In the genomic region with DNA sequence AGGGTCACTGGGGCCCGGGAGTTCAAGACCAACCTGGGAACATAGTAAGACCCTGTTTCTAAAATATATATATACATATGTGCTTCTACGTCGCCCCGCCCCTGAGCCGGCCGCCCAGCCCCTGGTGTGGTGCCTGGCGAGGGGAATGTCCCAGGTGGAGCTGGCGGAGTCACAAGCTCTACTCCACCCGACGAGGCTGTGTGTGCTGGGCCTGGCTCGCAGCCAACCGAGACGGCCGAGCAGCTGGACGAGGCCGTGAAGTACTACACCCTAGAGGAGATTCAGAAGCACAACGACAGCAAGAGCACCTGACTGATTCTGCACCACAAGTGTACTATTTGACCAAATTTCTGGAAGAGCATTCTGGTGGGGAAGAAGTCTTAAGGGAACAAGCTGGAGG, we compare ENCODE assay signal across 10 cellular contexts. TPM values are rescaled to one million over a fixed set of nuclear protein-coding genes. Genes with fewer than 3 reads are reported as not detected.
DNase-seq lines count a peak whose midpoint lies in the region; ATAC-seq and TF ChIP-seq lines count a peak whose summit lies in the region.
"Had no signal": no experiment of that assay in that cellular context is flagged by ENCODE, and none has a peak within 500 bp of the region (broad histone marks: within the 10 kb centered on the region; RNA-seq: fewer than 3 reads in every experiment).

No MANE protein-coding gene starts in this region.

- no peak overlapping the region for H3K4me2 ChIP-seq in hepatocyte

- H3K27me3 ChIP-seq in hepatocyte: no peaks in the 10 kb centered on the region
- no peaks in the 10 kb centered on the region for H3K27me3 ChIP-seq in CD4-positive, alpha-beta memory T cell (ENCODE audit: insufficient read depth, low read length)

- H3K27ac ChIP-seq in 22Rv1 (peak overlapping the region; percentile 93), hepatocyte (no peak overlapping the region)
- H3K27ac ChIP-seq in CD4-positive, alpha-beta memory T cell (ENCODE audit: low read depth, low read length): no peak overlapping the region

- H3K4me1 ChIP-seq in hepatocyte (ENCODE audit: insufficient read depth): no peaks in the 10 kb centered on the region
- H3K4me1 ChIP-seq in CD4-positive, alpha-beta memory T cell (ENCODE audit: insufficient read depth, low read length): no peaks in the 10 kb centered on the region

- H3K4me3 Mint-ChIP-seq in CD4-positive, alpha-beta memory T cell: no peak overlapping the region
- no peak overlapping the region for H3K4me3 Mint-ChIP-seq in stimulated activated naive CD8-positive, alpha-beta T cell treated with anti-CD3 and anti-CD28 coated beads, Interleukin-15, amount 100 ng/mL, for 72 hours

- peaks cover 0 to 2% of the 10 kb centered on the region in 2 donors for H3K27me3 Mint-ChIP-seq in CD4-positive, alpha-beta memory T cell
- no peaks in the 10 kb centered on the region for H3K27me3 Mint-ChIP-seq in stimulated activated naive CD8-positive, alpha-beta T cell treated with anti-CD3 and anti-CD28 coated beads, Interleukin-15, amount 100 ng/mL, for 72 hours

- 55% methylated on average over 13 of the region's 17 CpGs for WGBS in hepatocyte (ENCODE audit: low lambda C conversion rate, missing lambda C conversion rate)

- H2AFZ ChIP-seq in hepatocyte: no peak overlapping the region

- H3K36me3 Mint-ChIP-seq in CD4-positive, alpha-beta memory T cell: no peaks in the 10 kb centered on the region

- POLR2A ChIA-PET in CD4-positive, alpha-beta memory T cell (lab: Charles Lee; ENCODE audit: partially characterized antibody): no interaction called here

- H3K27ac Mint-ChIP-seq in CD4-positive, alpha-beta memory T cell: peak overlapping the region in 1 of 7 donors; percentile 48
- H3K27ac Mint-ChIP-seq in stimulated activated naive CD8-positive, alpha-beta T cell treated with anti-CD3 and anti-CD28 coated beads, Interleukin-15, amount 100 ng/mL, for 72 hours: no peak overlapping the region

- intact Hi-C loops in CD4-positive, alpha-beta memory T cell (cut with micrococcal nuclease): loop anchor here (10.0 kb wide), 1 partner anchor 303 kb away; no protein-coding TSS in a partner anchor

- H3K79me2 ChIP-seq in hepatocyte: no peaks in the 10 kb centered on the region

- DNase-seq in NCI-H1417 treated with DMSO at 0.1 percent for 48 hours (lab: John Stamatoyannopoulos, UW) (peak; percentile 49), SK-N-DZ (ENCODE audit: low spot score) (peak; percentile 28), hepatocyte (ENCODE audit: low spot score) (peak; percentile 61)
- no peak for DNase-seq in CD4-positive, alpha-beta memory T cell
- DNase-seq in activated CD4-positive, alpha-beta T cell treated with anti-CD3 and anti-CD28 coated beads for 4 hours: no peak
- no peak for DNase-seq in stimulated activated naive CD8-positive, alpha-beta T cell treated with anti-CD3 and anti-CD28 coated beads, Interleukin-15, amount 100 ng/mL, for 72 hours
- DNase-seq: activated T-cell treated with anti-CD3 and anti-CD28 coated beads for 4 hours; stimulated activated CD4-positive, alpha-beta T cell treated with anti-CD3 and anti-CD28 coated beads, Interleukin-15, amount 100 ng/mL, for 24 hours had no signal

- no peak for ATAC-seq in stimulated activated naive CD8-positive, alpha-beta T cell treated with anti-CD3 and anti-CD28 coated beads, Interleukin-15, amount 100 ng/mL, for 72 hours
- ATAC-seq in HG02885 (IDR thresholded peaks at IDR 0.05; ENCODE audit: poor library complexity, unreplicated experiment): no peak

- CTCF ChIA-PET in CD4-positive, alpha-beta memory T cell (lab: Charles Lee; ENCODE audit: partially characterized antibody): interaction anchor here (0.8 to 6.2 kb wide), 6 partner anchors 18 to 185 kb away, joined by 3 to 93 read pairs (median 8); no protein-coding TSS in a partner anchor

- H3K9me2 ChIP-seq in hepatocyte (replicated peaks; ENCODE audit: insufficient read depth): no peaks in the 10 kb centered on the region

- H4K20me1 ChIP-seq in hepatocyte (ENCODE audit: insufficient read depth, poor library complexity, severe bottlenecking): no peaks in the 10 kb centered on the region

- no peaks in the 10 kb centered on the region for H3K9me3 Mint-ChIP-seq in CD4-positive, alpha-beta memory T cell
- H3K9me3 Mint-ChIP-seq in stimulated activated naive CD8-positive, alpha-beta T cell treated with anti-CD3 and anti-CD28 coated beads, Interleukin-15, amount 100 ng/mL, for 72 hours: no peaks in the 10 kb centered on the region

- TF ChIP-seq CTCF in 22Rv1 (IDR thresholded peaks at IDR 0.05) (peak; percentile 32), hepatocyte (IDR thresholded peaks at IDR 0.05; ENCODE audit: poor library complexity) (no peak)

- H3K36me3 ChIP-seq in hepatocyte (replicated peaks; ENCODE audit: insufficient read depth, low read depth): no peaks in the 10 kb centered on the region
- H3K36me3 ChIP-seq in CD4-positive, alpha-beta memory T cell (ENCODE audit: insufficient read depth, low read length): no peaks in the 10 kb centered on the region

- H3K4me3 ChIP-seq in hepatocyte: no peak overlapping the region
- H3K4me3 ChIP-seq in CD4-positive, alpha-beta memory T cell (ENCODE audit: low read length in 2 of 2): no peak overlapping the region

- H3K4me1 Mint-ChIP-seq in CD4-positive, alpha-beta memory T cell: peaks cover 0 to 5% (median 2%) of the 10 kb centered on the region in 4 donors
- peaks cover 6% of the 10 kb centered on the region for H3K4me1 Mint-ChIP-seq in stimulated activated naive CD8-positive, alpha-beta T cell treated with anti-CD3 and anti-CD28 coated beads, Interleukin-15, amount 100 ng/mL, for 72 hours

- no peaks in the 10 kb centered on the region for H3K9me3 ChIP-seq in hepatocyte (ENCODE audit: low read depth)
- H3K9me3 ChIP-seq in CD4-positive, alpha-beta memory T cell (ENCODE audit: control insufficient read depth in 1 of 2, low read length in 2 of 2): no peaks in the 10 kb centered on the region

RNA-seq across cellular contexts. Expression of gene ITPK1, which starts 22.1 kb away (rescaled TPM):
- polyA plus RNA-seq in SK-N-DZ (2014; cell fraction: cytosol; rRNA removed): 32.3 and 42.2 TPM in 2 replicates
- polyA plus RNA-seq in SK-N-DZ (2014; cell fraction: nucleus; rRNA removed): 16.4 and 32.0 TPM in 2 replicates
- total RNA-seq in hepatocyte: 55.9 and 66.7 TPM in 2 replicates
- polyA plus RNA-seq in hepatocyte: 47.4 and 49.8 TPM in 2 replicates
- 10 to 100 TPM; 26.8 to 30.0 TPM for total RNA-seq in CD4-positive, alpha-beta memory T cell
- polyA plus RNA-seq in CD4-positive, alpha-beta memory T cell: 10 to 100 TPM; 12.5 to 26.9 TPM

RNA-seq across cellular contexts. Expression of gene MOAP1, which starts 46.8 kb away (rescaled TPM):
- polyA plus RNA-seq in SK-N-DZ (2014; cell fraction: cytosol; rRNA removed): 46.6 and 53.6 TPM in 2 replicates
- polyA plus RNA-seq in SK-N-DZ (2014; cell fraction: nucleus; rRNA removed): 14.1 and 19.0 TPM in 2 replicates
- 35.5 and 36.2 TPM in 2 replicates for total RNA-seq in hepatocyte
- 26.1 and 27.3 TPM in 2 replicates for polyA plus RNA-seq in hepatocyte
- 10 to 100 TPM; 39.0 to 39.9 TPM for total RNA-seq in CD4-positive, alpha-beta memory T cell
- 100 to 1,000 TPM in 1 of 2 donors, 10 to 100 TPM in 1; 59.4 to 108 TPM for polyA plus RNA-seq in CD4-positive, alpha-beta memory T cell

RNA-seq across cellular contexts. Expression of gene LYSET, which starts 47.3 kb away (rescaled TPM):
- 7.7 and 12.0 TPM in 2 replicates for polyA plus RNA-seq in SK-N-DZ (2014; cell fraction: cytosol; rRNA removed)
- 3.9 and 9.5 TPM in 2 replicates for polyA plus RNA-seq in SK-N-DZ (2014; cell fraction: nucleus; rRNA removed)
- total RNA-seq in hepatocyte: 17.5 and 17.8 TPM in 2 replicates
- 45.4 and 53.0 TPM in 2 replicates for polyA plus RNA-seq in hepatocyte
- total RNA-seq in CD4-positive, alpha-beta memory T cell: 10 to 100 TPM; 20.2 to 24.0 TPM
- 10 to 100 TPM; 37.3 to 44.5 TPM for polyA plus RNA-seq in CD4-positive, alpha-beta memory T cell

Comparison
In these comparisons a context has a peak if more than half of its experiments do, and no peak if none do; other contexts are left out.
1. DNase-seq: peak in NCI-H1417 treated with DMSO at 0.1 percent for 48 hours (single experiment), SK-N-DZ (single experiment) and hepatocyte (single experiment); none in CD4-positive, alpha-beta memory T cell (0 of 5), activated CD4-positive, alpha-beta T cell treated with anti-CD3 and anti-CD28 coated beads for 4 hours (0 of 2) and stimulated activated naive CD8-positive, alpha-beta T cell treated with anti-CD3 and anti-CD28 coated beads, Interleukin-15, amount 100 ng/mL, for 72 hours (0 of 2).